8 cellular contexts compared by ENCODE assay signal in the genomic region with DNA sequence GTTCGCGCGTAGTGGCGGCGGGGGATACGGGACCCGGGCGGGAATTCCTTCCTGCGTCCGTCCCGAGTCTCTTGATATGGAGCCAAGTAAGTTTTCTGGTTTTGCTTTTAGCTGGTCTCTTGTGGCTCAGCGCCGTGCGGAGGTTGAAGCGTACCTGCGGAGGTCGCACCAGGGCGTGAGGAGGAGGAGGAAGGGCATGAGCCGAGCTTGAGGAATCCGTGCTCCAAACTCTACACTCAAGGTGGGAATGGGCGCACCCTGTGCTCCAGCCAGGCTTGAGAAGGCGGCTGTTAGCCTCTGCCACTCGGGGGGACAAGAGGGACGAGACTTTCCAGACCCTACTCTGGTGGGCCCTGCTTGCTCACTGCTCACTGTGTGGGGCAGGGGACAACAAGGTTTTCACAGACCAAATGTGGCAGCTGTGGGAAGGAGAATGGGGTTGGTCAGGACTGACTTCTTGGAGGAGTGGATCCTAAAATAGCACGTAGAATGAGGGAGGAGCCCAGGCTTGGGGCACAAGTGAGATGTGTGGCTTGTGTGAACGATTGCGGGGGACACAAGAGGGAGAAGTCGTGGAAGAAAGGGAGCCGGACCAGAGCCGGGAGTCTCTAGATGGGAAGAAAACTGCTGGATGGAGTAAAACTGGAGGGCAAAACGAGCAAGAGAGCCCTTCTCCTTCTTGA. TPM values are rescaled to one million over a fixed set of nuclear protein-coding genes. Genes with fewer than 3 reads are reported as not detected.
DNase-seq lines count a peak whose midpoint lies in the region; ATAC-seq and TF ChIP-seq lines count a peak whose summit lies in the region.

No MANE protein-coding gene starts in this region.

- H3K9me3 Mint-ChIP-seq in CD4-positive, CD25-positive, alpha-beta regulatory T cell: no peaks in the 10 kb centered on the region
- no peaks in the 10 kb centered on the region for H3K9me3 Mint-ChIP-seq in MCF 10A (ENCODE audit: unreplicated experiment)

- peak overlapping the region; percentile 89 for H3K27ac ChIP-seq in CD4-positive, CD25-positive, alpha-beta regulatory T cell (ENCODE audit: insufficient read depth, low read length, poor library complexity, severe bottlenecking)

- peaks cover 31% of the 10 kb centered on the region for H3K4me1 ChIP-seq in CD4-positive, CD25-positive, alpha-beta regulatory T cell (ENCODE audit: control insufficient read depth, insufficient read depth, low read length, poor library complexity, severe bottlenecking)
- H3K4me1 ChIP-seq in mononuclear cell (ENCODE audit: insufficient read depth, low read length): peaks cover 44% of the 10 kb centered on the region

- H3K27me3 Mint-ChIP-seq in CD4-positive, CD25-positive, alpha-beta regulatory T cell: peaks cover 14% of the 10 kb centered on the region
- peaks cover 16% of the 10 kb centered on the region for H3K27me3 Mint-ChIP-seq in MCF 10A (ENCODE audit: insufficient read depth, unreplicated experiment)

- TSS peak; percentile 75 for BruUV-seq in MCF 10A (replicated peaks; lab: Mats Ljungman, UMichigan)

- TF ChIP-seq CTCF in MCF 10A (IDR thresholded peaks at IDR 0.05; ENCODE audit: unreplicated experiment): no peak

- peak overlapping the region; percentile 82 for H3K4me3 ChIP-seq in CD4-positive, CD25-positive, alpha-beta regulatory T cell (ENCODE audit: low read depth, low read length)
- H3K4me3 ChIP-seq in mononuclear cell (ENCODE audit: low read length): peak overlapping the region; percentile 98

- peaks cover 23% of the 10 kb centered on the region for H3K36me3 ChIP-seq in CD4-positive, CD25-positive, alpha-beta regulatory T cell (ENCODE audit: control insufficient read depth, insufficient read depth, low read length)

- POLR2A ChIA-PET in MCF 10A (lab: Yijun Ruan, JAX): interaction anchor here (0.6 to 7.4 kb wide), 18 partner anchors 13 to 1714 kb away, joined by 3 to 49 read pairs (median 4); a partner anchor contains a TSS

- no peaks in the 10 kb centered on the region for H3K9me3 ChIP-seq in CD4-positive, CD25-positive, alpha-beta regulatory T cell (ENCODE audit: control insufficient read depth in 2 of 2, low read length in 2 of 2)
- H3K9me3 ChIP-seq in mononuclear cell (ENCODE audit: low read depth, low read length): no peaks in the 10 kb centered on the region

- DNase-seq in CD4-positive, CD25-positive, alpha-beta regulatory T cell: no peak
- DNase-seq in MCF 10A (ENCODE audit: unreplicated experiment): no peak
- no peak for DNase-seq in stimulated activated CD4-positive, alpha-beta T cell treated with anti-CD3 and anti-CD28 coated beads, Interleukin-4, amount 100 ng/mL, for 24 hours
- DNase-seq in NCI-H1105 treated with DMSO at 0.1 percent for 48 hours (lab: John Stamatoyannopoulos, UW): no peak
- DNase-seq in NCI-H2196 treated with DMSO at 0.1 percent for 48 hours (lab: John Stamatoyannopoulos, UW; ENCODE audit: unreplicated experiment): no peak

- CTCF ChIA-PET in MCF 10A (lab: Yijun Ruan, JAX): interaction anchor here (0.6 to 32.1 kb wide), 11 partner anchors 10 to 902 kb away, joined by 3 to 560 read pairs (median 5); no protein-coding TSS in a partner anchor

- ATAC-seq in CD4-positive, CD25-positive, alpha-beta regulatory T cell (ENCODE audit: low read depth in 2 of 2): no peak
- peak; percentile 5 for ATAC-seq in HG03520 (IDR thresholded peaks at IDR 0.05; ENCODE audit: unreplicated experiment)
- no peak for ATAC-seq in GM21390 (IDR thresholded peaks at IDR 0.05; ENCODE audit: unreplicated experiment)

- intact Hi-C loops in MCF 10A (cut with micrococcal nuclease): no loop called here

- peak overlapping the region; percentile 48 to 98 (median 95) for H3K27ac Mint-ChIP-seq in CD4-positive, CD25-positive, alpha-beta regulatory T cell
- peak overlapping the region; percentile 99 for H3K27ac Mint-ChIP-seq in MCF 10A (ENCODE audit: low read depth, unreplicated experiment)

- H3K36me3 Mint-ChIP-seq in CD4-positive, CD25-positive, alpha-beta regulatory T cell: peaks cover 7% of the 10 kb centered on the region
- peaks cover 35% of the 10 kb centered on the region for H3K36me3 Mint-ChIP-seq in MCF 10A (ENCODE audit: insufficient read depth, unreplicated experiment)

- H3K27me3 ChIP-seq in CD4-positive, CD25-positive, alpha-beta regulatory T cell (ENCODE audit: control insufficient read depth, insufficient read depth, low read length): no peaks in the 10 kb centered on the region
- no peaks in the 10 kb centered on the region for H3K27me3 ChIP-seq in mononuclear cell (ENCODE audit: insufficient read depth, low read length)

- peaks cover 31 to 52% (median 38%) of the 10 kb centered on the region in 4 donors for H3K4me1 Mint-ChIP-seq in CD4-positive, CD25-positive, alpha-beta regulatory T cell
- peaks cover 22% of the 10 kb centered on the region for H3K4me1 Mint-ChIP-seq in MCF 10A (ENCODE audit: insufficient read depth, unreplicated experiment)

- H3K4me3 Mint-ChIP-seq in CD4-positive, CD25-positive, alpha-beta regulatory T cell: peak overlapping the region; percentile 95 to 99 (median 98)
- H3K4me3 Mint-ChIP-seq in MCF 10A (ENCODE audit: unreplicated experiment): peak overlapping the region; percentile 96

RNA-seq across cellular contexts. Expression of a gene that starts 0.6 kb away (rescaled TPM):
- total RNA-seq in CD4-positive, CD25-positive, alpha-beta regulatory T cell: 33.5 TPM
- polyA plus RNA-seq in CD4-positive, CD25-positive, alpha-beta regulatory T cell: 10 to 100 TPM; 30.1 to 38.2 (median 34.8) TPM
- 64.2 and 66.9 TPM in 2 replicates for total RNA-seq in MCF 10A (2022)
- total RNA-seq in mononuclear cell: 11.9 TPM

RNA-seq across cellular contexts. Expression of a gene that starts 9.1 kb away (rescaled TPM):
- total RNA-seq in CD4-positive, CD25-positive, alpha-beta regulatory T cell: 0.54 TPM
- not detected for polyA plus RNA-seq in CD4-positive, CD25-positive, alpha-beta regulatory T cell
- total RNA-seq in MCF 10A (2022): not detected in 2 replicates
- 0.42 TPM for total RNA-seq in mononuclear cell

RNA-seq across cellular contexts. Expression of a gene that starts 19.1 kb away (rescaled TPM):
- total RNA-seq in CD4-positive, CD25-positive, alpha-beta regulatory T cell: 143 TPM
- polyA plus RNA-seq in CD4-positive, CD25-positive, alpha-beta regulatory T cell: under 1 TPM; 0.22 to 0.54 (median 0.47) TPM
- total RNA-seq in MCF 10A (2022) (0.69 and 2.9 TPM in 2 replicates), mononuclear cell (126 TPM)

Comparison
In these comparisons a context has a peak if more than half of its experiments do, and no peak if none do; other contexts are left out.
1. RNA of a gene that starts 19.1 kb away (total RNA-seq): 143 TPM in CD4-positive, CD25-positive, alpha-beta regulatory T cell (single experiment) and 126 TPM in mononuclear cell (single experiment); 0.69 to 2.9 TPM in MCF 10A; every median in the first group is over 10 times any median in the second.